28 cellular contexts compared by ENCODE assay signal in the genomic region with DNA sequence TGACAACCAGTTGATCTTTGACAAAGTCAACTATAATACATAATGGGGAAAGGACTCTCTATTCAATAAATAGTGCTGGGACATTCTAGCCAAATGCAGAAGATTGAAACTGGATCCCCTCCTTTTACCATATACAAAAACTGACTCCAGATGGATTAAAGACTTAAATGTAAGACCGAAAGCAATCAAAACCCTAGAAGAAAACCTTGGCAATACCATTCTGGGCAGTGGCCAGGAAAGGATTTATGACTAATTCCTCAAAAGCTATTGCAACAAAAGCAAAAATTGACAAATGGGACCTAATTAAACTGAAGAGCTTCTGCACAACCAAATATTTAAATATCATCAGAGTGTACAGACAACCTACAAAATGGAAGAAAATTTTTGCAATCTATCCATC.
"Had no signal": no experiment of that assay in that cellular context is flagged by ENCODE, and none has a peak within 500 bp of the region (broad histone marks: within the 10 kb centered on the region; RNA-seq: fewer than 3 reads in every experiment).

No MANE protein-coding gene starts in this region.

- H3K4me2 ChIP-seq: hepatocyte had no signal

- H2AFZ ChIP-seq: hepatocyte had no signal

- ATAC-seq: activated T-cell treated with anti-CD3 and anti-CD28 coated beads, Interleukin-2, amount 50 U/mL, for 72 hours; pancreas; T-helper 17 cell had no signal

- H3K9me3 ChIP-seq: neutrophil, pancreas, testis had no signal

- FAIRE-seq: endometrium, pancreas had no signal

- H3K4me1 ChIP-seq: pancreas, sigmoid colon, testis, vagina had no signal

- DNase-seq: activated CD4-positive, alpha-beta memory T cell treated with anti-CD3 and anti-CD28 coated beads for 36 hours; activated CD4-positive, alpha-beta T cell treated with anti-CD3 and anti-CD28 coated beads for 4 hours; activated CD4-positive, CD25-positive, alpha-beta regulatory T cell; activated effector memory CD4-positive, alpha-beta T cell treated with Interleukin-2 at 50 U/mL for 16 hours; activated naive CD4-positive, alpha-beta T cell treated with anti-CD3 and anti-CD28 coated beads for 36 hours; activated naive CD8-positive, alpha-beta T cell treated with anti-CD3 and anti-CD28 coated beads, Interleukin-2, amount 10 ng/mL, durations not matched to agents 7 days and 5 days; activated T-cell treated with anti-CD3 and anti-CD28 coated beads, Interleukin-2, amount 50 U/mL, for 72 hours; effector CD4-positive, alpha-beta T cell; erythroblast; foreskin melanocyte; glutamatergic neuron; immature natural killer cell; pancreas; sigmoid colon; stimulated activated CD4-positive, alpha-beta T cell treated with anti-CD3 and anti-CD28 coated beads, Interleukin-2, amount 100 ng/mL, for 48 hours; stimulated activated CD8-positive, alpha-beta memory T cell treated with anti-CD3 and anti-CD28 coated beads, Interleukin-4, amount 100 ng/mL, for 48 hours; stimulated activated naive CD4-positive, alpha-beta T cell; SW 1271; T-helper 17 cell; testis; trophoblast cell had no signal

- H3K27me3 Mint-ChIP-seq: activated CD4-positive, alpha-beta memory T cell treated with anti-CD3 and anti-CD28 coated beads for 36 hours; activated naive CD8-positive, alpha-beta T cell treated with anti-CD3 and anti-CD28 coated beads, Interleukin-2, amount 10 ng/mL, durations not matched to agents 7 days and 5 days; memory B cell; T-helper 17 cell had no signal

- H3K27ac ChIP-seq: cardiac muscle cell, hepatocyte, neutrophil, pancreas, sigmoid colon, testis, vagina had no signal

- H3K4me1 Mint-ChIP-seq: activated naive CD8-positive, alpha-beta T cell treated with anti-CD3 and anti-CD28 coated beads, Interleukin-2, amount 10 ng/mL, durations not matched to agents 7 days and 5 days; immature natural killer cell; nephron; T-helper 17 cell had no signal

- H3K27ac Mint-ChIP-seq: activated CD4-positive, alpha-beta memory T cell treated with anti-CD3 and anti-CD28 coated beads for 36 hours; activated naive CD4-positive, alpha-beta T cell treated with anti-CD3 and anti-CD28 coated beads for 36 hours; activated naive CD8-positive, alpha-beta T cell treated with anti-CD3 and anti-CD28 coated beads, Interleukin-2, amount 10 ng/mL, durations not matched to agents 7 days and 5 days; activated T-cell treated with anti-CD3 and anti-CD28 coated beads, Interleukin-2, amount 50 U/mL, for 72 hours; immature natural killer cell; memory B cell; nephron; T-helper 17 cell had no signal

- H3K79me2 ChIP-seq: hepatocyte had no signal

- H3K4me3 Mint-ChIP-seq: activated CD4-positive, alpha-beta memory T cell treated with anti-CD3 and anti-CD28 coated beads for 36 hours; activated naive CD4-positive, alpha-beta T cell treated with anti-CD3 and anti-CD28 coated beads for 36 hours; activated naive CD8-positive, alpha-beta T cell treated with anti-CD3 and anti-CD28 coated beads, Interleukin-2, amount 10 ng/mL, durations not matched to agents 7 days and 5 days; activated T-cell treated with anti-CD3 and anti-CD28 coated beads, Interleukin-2, amount 50 U/mL, for 72 hours; immature natural killer cell; memory B cell; nephron; T-helper 17 cell had no signal

- H3K36me3 ChIP-seq: cardiac muscle cell, neutrophil had no signal

- H3K4me3 ChIP-seq: cardiac muscle cell, hepatocyte, pancreas, sigmoid colon, testis, vagina had no signal

- H3K27me3 ChIP-seq: cardiac muscle cell, hepatocyte, neutrophil, pancreas, sigmoid colon, testis, vagina had no signal
